Comparison of ENCODE assay signal across 1 cellular context in the genomic region with DNA sequence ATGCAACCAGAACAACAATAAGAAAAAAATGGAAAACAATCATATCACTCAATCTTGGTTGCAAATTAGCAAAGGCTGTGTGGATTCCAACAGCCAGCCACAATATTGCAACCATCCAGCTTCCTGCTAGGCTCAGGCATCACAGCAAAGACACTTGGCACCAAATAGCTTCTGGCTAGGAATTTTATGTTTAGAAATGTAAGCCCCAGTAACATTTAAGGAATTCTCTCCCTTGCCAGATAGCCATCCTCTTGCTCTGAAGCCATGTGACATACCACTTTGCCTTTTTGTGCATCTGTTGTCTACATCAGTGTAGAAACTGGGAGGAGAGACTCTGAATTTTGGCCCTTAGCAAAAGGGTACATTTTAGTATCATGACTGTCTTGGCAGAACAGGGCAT.
TF ChIP-seq lines count a peak whose summit lies in the region.

No MANE protein-coding gene starts in this region.

TF ChIP-seq in GM23338, 12 proteins besides CTCF, POLR2A, EP300 and RAD21 (continued from another document):
- TF ChIP-seq, protein P1, sequence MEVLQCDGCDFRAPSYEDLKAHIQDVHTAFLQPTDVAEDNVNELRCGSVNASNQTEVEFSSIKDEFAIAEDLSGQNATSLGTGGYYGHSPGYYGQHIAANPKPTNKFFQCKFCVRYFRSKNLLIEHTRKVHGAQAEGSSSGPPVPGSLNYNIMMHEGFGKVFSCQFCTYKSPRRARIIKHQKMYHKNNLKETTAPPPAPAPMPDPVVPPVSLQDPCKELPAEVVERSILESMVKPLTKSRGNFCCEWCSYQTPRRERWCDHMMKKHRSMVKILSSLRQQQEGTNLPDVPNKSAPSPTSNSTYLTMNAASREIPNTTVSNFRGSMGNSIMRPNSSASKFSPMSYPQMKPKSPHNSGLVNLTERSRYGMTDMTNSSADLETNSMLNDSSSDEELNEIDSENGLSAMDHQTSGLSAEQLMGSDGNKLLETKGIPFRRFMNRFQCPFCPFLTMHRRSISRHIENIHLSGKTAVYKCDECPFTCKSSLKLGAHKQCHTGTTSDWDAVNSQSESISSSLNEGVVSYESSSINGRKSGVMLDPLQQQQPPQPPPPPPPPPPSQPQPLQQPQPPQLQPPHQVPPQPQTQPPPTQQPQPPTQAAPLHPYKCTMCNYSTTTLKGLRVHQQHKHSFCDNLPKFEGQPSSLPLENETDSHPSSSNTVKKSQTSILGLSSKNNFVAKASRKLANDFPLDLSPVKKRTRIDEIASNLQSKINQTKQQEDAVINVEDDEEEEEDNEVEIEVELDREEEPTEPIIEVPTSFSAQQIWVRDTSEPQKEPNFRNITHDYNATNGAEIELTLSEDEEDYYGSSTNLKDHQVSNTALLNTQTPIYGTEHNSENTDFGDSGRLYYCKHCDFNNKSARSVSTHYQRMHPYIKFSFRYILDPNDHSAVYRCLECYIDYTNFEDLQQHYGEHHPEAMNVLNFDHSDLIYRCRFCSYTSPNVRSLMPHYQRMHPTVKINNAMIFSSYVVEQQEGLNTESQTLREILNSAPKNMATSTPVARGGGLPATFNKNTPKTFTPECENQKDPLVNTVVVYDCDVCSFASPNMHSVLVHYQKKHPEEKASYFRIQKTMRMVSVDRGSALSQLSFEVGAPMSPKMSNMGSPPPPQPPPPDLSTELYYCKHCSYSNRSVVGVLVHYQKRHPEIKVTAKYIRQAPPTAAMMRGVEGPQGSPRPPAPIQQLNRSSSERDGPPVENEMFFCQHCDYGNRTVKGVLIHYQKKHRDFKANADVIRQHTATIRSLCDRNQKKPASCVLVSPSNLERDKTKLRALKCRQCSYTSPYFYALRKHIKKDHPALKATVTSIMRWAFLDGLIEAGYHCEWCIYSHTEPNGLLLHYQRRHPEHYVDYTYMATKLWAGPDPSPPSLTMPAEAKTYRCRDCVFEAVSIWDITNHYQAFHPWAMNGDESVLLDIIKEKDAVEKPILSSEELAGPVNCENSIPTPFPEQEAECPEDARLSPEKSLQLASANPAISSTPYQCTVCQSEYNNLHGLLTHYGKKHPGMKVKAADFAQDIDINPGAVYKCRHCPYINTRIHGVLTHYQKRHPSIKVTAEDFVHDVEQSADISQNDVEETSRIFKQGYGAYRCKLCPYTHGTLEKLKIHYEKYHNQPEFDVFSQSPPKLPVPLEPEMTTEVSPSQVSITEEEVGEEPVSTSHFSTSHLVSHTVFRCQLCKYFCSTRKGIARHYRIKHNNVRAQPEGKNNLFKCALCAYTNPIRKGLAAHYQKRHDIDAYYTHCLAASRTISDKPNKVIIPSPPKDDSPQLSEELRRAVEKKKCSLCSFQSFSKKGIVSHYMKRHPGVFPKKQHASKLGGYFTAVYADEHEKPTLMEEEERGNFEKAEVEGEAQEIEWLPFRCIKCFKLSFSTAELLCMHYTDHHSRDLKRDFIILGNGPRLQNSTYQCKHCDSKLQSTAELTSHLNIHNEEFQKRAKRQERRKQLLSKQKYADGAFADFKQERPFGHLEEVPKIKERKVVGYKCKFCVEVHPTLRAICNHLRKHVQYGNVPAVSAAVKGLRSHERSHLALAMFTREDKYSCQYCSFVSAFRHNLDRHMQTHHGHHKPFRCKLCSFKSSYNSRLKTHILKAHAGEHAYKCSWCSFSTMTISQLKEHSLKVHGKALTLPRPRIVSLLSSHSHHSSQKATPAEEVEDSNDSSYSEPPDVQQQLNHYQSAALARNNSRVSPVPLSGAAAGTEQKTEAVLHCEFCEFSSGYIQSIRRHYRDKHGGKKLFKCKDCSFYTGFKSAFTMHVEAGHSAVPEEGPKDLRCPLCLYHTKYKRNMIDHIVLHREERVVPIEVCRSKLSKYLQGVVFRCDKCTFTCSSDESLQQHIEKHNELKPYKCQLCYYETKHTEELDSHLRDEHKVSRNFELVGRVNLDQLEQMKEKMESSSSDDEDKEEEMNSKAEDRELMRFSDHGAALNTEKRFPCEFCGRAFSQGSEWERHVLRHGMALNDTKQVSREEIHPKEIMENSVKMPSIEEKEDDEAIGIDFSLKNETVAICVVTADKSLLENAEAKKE (CRISPR knock-in tag; IDR thresholded peaks at IDR 0.05): no peak
- no peak for TF ChIP-seq ZNF331 (CRISPR knock-in tag; IDR thresholded peaks at IDR 0.05; ENCODE audit: low read depth)
- TF ChIP-seq REST (IDR thresholded peaks at IDR 0.05; ENCODE audit: unreplicated experiment): no peak
- TF ChIP-seq EZH2phosphoT487 (IDR thresholded peaks at IDR 0.05; ENCODE audit: unreplicated experiment): no peak
- TF ChIP-seq STAT1 (IDR thresholded peaks at IDR 0.05; ENCODE audit: unreplicated experiment): no peak
- TF ChIP-seq JUNB (IDR thresholded peaks at IDR 0.05; ENCODE audit: unreplicated experiment): no peak
- no peak for TF ChIP-seq POLR2AphosphoS5 (IDR thresholded peaks at IDR 0.05; ENCODE audit: low read depth)
- TF ChIP-seq ZNF114 (CRISPR knock-in tag; IDR thresholded peaks at IDR 0.05): no peak
- no peak for TF ChIP-seq NANOG (IDR thresholded peaks at IDR 0.05; ENCODE audit: borderline replicate concordance)
TF ChIP-seq in GM23338: peak in this region for 0.
